In genomic region chr10:130027716-130028464, GRCh38 we compare ENCODE assay signal across 15 cellular contexts.
DNase-seq lines count a peak whose midpoint lies in the region; TF ChIP-seq lines count a peak whose summit lies in the region.
"Had no signal": no experiment of that assay in that cellular context is flagged by ENCODE, and none has a peak within 500 bp of the region (broad histone marks: within the 10 kb centered on the region; RNA-seq: fewer than 3 reads in every experiment).

No MANE protein-coding gene starts in this region.

- TF ChIP-seq CTCF in spleen (IDR thresholded peaks at IDR 0.05 in 8 of 11, conservative IDR thresholded peaks at IDR 0.05 in 3 of 11): no peak

- H3K4me1 ChIP-seq in adipocyte (ENCODE audit: control insufficient read depth, insufficient read depth, low read length) (peaks cover 22% of the 10 kb centered on the region), spleen (no peaks in the 10 kb centered on the region)
- H3K4me1 ChIP-seq: SJSA1 had no signal

- no peaks in the 10 kb centered on the region for H3K36me3 ChIP-seq in adipocyte (ENCODE audit: control insufficient read depth, insufficient read depth, low read length, severe bottlenecking)
- H3K36me3 ChIP-seq in spleen: no peaks in the 10 kb centered on the region
- H3K36me3 ChIP-seq: SJSA1, thoracic aorta had no signal

- H3K9me3 ChIP-seq in adipocyte (ENCODE audit: control insufficient read depth, low read length): peaks cover 6% of the 10 kb centered on the region
- H3K9me3 ChIP-seq in spleen: no peaks in the 10 kb centered on the region
- H3K9me3 ChIP-seq: SJSA1, thoracic aorta had no signal

- no peak overlapping the region for H3K4me3 ChIP-seq in adipocyte (ENCODE audit: low read length)
- H3K4me3 ChIP-seq in spleen: no peak overlapping the region
- H3K4me3 ChIP-seq: SJSA1, thoracic aorta had no signal

- intact Hi-C loops in spleen (cut with DNase I; ENCODE audit: low total_unique reads): no loop called here

- DNase-seq in NCI-H748 (lab: John Stamatoyannopoulos, UW; ENCODE audit: unreplicated experiment) (peak; percentile 57), NCI-H748 treated with DMSO at 0.1 percent for 48 hours (lab: John Stamatoyannopoulos, UW) (no peak), LoVo (ENCODE audit: low spot score) (peak; percentile 5), adipocyte (ENCODE audit: low read depth) (peak; percentile 8), spleen (peak; percentile 63), OCI-M1 (lab: John Stamatoyannopoulos, UW) (no peak), NCI-H1436 (lab: John Stamatoyannopoulos, UW) (no peak)
- DNase-seq in stimulated activated CD4-positive, alpha-beta T cell treated with anti-CD3 and anti-CD28 coated beads, Interleukin-12 subunit alpha, Interleukin-12 subunit beta, amount 100 ng/mL, for 4 hours: no peak
- DNase-seq: activated CD4-positive, alpha-beta memory T cell treated with anti-CD3 and anti-CD28 coated beads for 36 hours; KBM-7; naive thymus-derived CD4-positive, alpha-beta T cell; NCI-H1930; NK-92 treated with Interleukin-12 subunit alpha and Interleukin-12 subunit beta, amount 100 ng/mL, for 24 hours had no signal

- no peak for TF ChIP-seq POLR2A in spleen (IDR thresholded peaks at IDR 0.05)

- H3K27ac ChIP-seq in spleen: no peak overlapping the region
- H3K27ac ChIP-seq: SJSA1, thoracic aorta had no signal

- H3K27me3 ChIP-seq in adipocyte (replicated peaks; ENCODE audit: control insufficient read depth, insufficient read depth, low read length) (no peaks in the 10 kb centered on the region), spleen (replicated peaks in 1 of 7) (peaks cover 0 to 8% (median 0%) of the 10 kb centered on the region in 7 donors)
- H3K27me3 ChIP-seq: SJSA1 had no signal

- no peak overlapping the region for H3K9ac ChIP-seq in adipocyte (ENCODE audit: low read length)

- 81 to 85% (median 85%) methylated on average over 17 to 27 of the region's 27 CpGs for WGBS in spleen, 5 donors

Comparison
In these comparisons a context has a peak if more than half of its experiments do, and no peak if none do; other contexts are left out.
1. DNase-seq: peak in NCI-H748 (single experiment), LoVo (single experiment), adipocyte (single experiment) and spleen (single experiment); none in NCI-H748 treated with DMSO at 0.1 percent for 48 hours (single experiment), OCI-M1 (single experiment), stimulated activated CD4-positive, alpha-beta T cell treated with anti-CD3 and anti-CD28 coated beads, Interleukin-12 subunit alpha, Interleukin-12 subunit beta, amount 100 ng/mL, for 4 hours (single experiment) and NCI-H1436 (single experiment).